ENCODE assay signal across 1 cellular context in the genomic region with DNA sequence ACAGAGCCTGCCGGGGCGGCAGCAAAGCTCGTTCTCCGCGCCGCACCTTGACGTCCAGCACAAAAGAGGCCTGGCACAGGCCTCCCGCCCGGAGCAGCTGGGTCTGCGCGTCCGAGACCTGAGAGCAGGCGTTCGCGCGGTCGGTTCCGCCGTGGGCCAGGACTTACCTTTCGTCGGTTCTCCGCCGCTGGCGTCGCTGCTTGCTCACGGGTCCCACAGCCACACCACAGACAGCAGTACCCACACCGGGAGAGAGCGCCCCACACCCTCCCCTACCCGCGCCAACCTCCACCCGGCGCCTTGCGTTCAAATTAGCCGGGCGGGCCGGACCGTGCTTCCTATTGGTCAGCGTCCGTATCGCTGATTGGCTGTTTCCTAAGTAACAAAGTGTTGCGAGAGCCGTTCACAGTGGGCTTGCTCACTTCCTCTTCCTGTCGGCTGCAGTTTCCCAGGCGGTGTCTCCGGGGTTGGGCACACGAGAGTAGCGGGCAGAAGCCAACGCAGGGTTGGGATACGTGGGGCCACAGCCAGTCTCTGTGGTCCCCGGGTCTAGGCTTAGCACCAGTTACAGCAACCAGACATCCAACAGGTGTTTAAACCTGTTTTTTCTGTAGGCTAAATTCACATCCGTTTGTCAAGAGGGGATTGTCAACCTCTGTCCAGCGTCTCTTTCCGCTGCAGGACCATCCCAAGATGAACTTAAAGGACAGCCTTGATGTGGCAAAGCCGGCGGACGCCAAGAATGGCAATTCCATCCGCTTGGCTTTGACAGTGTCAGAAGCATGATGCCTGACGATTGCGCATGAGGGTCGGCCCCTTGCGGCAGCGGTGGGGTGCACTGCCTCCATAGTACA.
TF ChIP-seq lines count a peak whose summit lies in the region.

TSS of gene KIF18B (minus strand) at position 313 of the 854 bp plus-strand sequence. CDS start 11,429 bp downstream, outside the sequence.

TF ChIP-seq in K562, 482 proteins besides CTCF, POLR2A, EP300 and RAD21 (continued from another document and continues in another):
- peak; percentile 73 for TF ChIP-seq MGA (IDR thresholded peaks at IDR 0.05)
- TF ChIP-seq BCL6 (CRISPR knock-in tag; IDR thresholded peaks at IDR 0.05) = no peak
- no peak for TF ChIP-seq ZNF316 (IDR thresholded peaks at IDR 0.05)
- no peak for TF ChIP-seq ZNF79 (CRISPR knock-in tag; IDR thresholded peaks at IDR 0.05; ENCODE audit: low read depth)
- peak; percentile 53 for TF ChIP-seq TAF9B (IDR thresholded peaks at IDR 0.05; ENCODE audit: partially characterized antibody)
- TF ChIP-seq, protein P1, sequence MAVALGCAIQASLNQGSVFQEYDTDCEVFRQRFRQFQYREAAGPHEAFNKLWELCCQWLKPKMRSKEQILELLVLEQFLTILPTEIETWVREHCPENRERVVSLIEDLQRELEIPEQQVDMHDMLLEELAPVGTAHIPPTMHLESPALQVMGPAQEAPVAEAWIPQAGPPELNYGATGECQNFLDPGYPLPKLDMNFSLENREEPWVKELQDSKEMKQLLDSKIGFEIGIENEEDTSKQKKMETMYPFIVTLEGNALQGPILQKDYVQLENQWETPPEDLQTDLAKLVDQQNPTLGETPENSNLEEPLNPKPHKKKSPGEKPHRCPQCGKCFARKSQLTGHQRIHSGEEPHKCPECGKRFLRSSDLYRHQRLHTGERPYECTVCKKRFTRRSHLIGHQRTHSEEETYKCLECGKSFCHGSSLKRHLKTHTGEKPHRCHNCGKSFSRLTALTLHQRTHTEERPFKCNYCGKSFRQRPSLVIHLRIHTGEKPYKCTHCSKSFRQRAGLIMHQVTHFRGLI (CRISPR knock-in tag; IDR thresholded peaks at IDR 0.05) = no peak
- TF ChIP-seq NCOA6 (IDR thresholded peaks at IDR 0.05) = no peak
- TF ChIP-seq, protein P2, sequence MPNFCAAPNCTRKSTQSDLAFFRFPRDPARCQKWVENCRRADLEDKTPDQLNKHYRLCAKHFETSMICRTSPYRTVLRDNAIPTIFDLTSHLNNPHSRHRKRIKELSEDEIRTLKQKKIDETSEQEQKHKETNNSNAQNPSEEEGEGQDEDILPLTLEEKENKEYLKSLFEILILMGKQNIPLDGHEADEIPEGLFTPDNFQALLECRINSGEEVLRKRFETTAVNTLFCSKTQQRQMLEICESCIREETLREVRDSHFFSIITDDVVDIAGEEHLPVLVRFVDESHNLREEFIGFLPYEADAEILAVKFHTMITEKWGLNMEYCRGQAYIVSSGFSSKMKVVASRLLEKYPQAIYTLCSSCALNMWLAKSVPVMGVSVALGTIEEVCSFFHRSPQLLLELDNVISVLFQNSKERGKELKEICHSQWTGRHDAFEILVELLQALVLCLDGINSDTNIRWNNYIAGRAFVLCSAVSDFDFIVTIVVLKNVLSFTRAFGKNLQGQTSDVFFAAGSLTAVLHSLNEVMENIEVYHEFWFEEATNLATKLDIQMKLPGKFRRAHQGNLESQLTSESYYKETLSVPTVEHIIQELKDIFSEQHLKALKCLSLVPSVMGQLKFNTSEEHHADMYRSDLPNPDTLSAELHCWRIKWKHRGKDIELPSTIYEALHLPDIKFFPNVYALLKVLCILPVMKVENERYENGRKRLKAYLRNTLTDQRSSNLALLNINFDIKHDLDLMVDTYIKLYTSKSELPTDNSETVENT (CRISPR knock-in tag; IDR thresholded peaks at IDR 0.05) = no peak
- TF ChIP-seq BRF1 (IDR thresholded peaks at IDR 0.05; ENCODE audit: borderline replicate concordance, extremely low read depth, insufficient read length) = no peak
- TF ChIP-seq CHD1 (IDR thresholded peaks at IDR 0.05; ENCODE audit: low read length) = no peak
- no peak for TF ChIP-seq ZNF133 (CRISPR knock-in tag; IDR thresholded peaks at IDR 0.05)
- no peak for TF ChIP-seq ZNF778 (CRISPR knock-in tag; IDR thresholded peaks at IDR 0.05)
- TF ChIP-seq MIER1 (IDR thresholded peaks at IDR 0.05; ENCODE audit: low read depth) = 0 out of 2 replicates have a peak, but pooled peaks have one; percentile 44
- TF ChIP-seq DPF2 (IDR thresholded peaks at IDR 0.05) = no peak
- no peak for TF ChIP-seq ZBTB8A (IDR thresholded peaks at IDR 0.05; ENCODE audit: partially characterized antibody)
- TF ChIP-seq CBX5 (IDR thresholded peaks at IDR 0.05; ENCODE audit: borderline replicate concordance, low read depth) = peak; percentile 31; the same call in 1 of the 2 replicates
- TF ChIP-seq, protein P3, sequence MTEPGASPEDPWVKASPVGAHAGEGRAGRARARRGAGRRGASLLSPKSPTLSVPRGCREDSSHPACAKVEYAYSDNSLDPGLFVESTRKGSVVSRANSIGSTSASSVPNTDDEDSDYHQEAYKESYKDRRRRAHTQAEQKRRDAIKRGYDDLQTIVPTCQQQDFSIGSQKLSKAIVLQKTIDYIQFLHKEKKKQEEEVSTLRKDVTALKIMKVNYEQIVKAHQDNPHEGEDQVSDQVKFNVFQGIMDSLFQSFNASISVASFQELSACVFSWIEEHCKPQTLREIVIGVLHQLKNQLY (CRISPR knock-in tag; conservative IDR thresholded peaks at IDR 0.05) = no peak
- no peak for TF ChIP-seq ZNF217 (CRISPR knock-in tag; IDR thresholded peaks at IDR 0.05)
- no peak for TF ChIP-seq MCM2 (IDR thresholded peaks at IDR 0.05; ENCODE audit: low read depth)
- TF ChIP-seq, protein P4, sequence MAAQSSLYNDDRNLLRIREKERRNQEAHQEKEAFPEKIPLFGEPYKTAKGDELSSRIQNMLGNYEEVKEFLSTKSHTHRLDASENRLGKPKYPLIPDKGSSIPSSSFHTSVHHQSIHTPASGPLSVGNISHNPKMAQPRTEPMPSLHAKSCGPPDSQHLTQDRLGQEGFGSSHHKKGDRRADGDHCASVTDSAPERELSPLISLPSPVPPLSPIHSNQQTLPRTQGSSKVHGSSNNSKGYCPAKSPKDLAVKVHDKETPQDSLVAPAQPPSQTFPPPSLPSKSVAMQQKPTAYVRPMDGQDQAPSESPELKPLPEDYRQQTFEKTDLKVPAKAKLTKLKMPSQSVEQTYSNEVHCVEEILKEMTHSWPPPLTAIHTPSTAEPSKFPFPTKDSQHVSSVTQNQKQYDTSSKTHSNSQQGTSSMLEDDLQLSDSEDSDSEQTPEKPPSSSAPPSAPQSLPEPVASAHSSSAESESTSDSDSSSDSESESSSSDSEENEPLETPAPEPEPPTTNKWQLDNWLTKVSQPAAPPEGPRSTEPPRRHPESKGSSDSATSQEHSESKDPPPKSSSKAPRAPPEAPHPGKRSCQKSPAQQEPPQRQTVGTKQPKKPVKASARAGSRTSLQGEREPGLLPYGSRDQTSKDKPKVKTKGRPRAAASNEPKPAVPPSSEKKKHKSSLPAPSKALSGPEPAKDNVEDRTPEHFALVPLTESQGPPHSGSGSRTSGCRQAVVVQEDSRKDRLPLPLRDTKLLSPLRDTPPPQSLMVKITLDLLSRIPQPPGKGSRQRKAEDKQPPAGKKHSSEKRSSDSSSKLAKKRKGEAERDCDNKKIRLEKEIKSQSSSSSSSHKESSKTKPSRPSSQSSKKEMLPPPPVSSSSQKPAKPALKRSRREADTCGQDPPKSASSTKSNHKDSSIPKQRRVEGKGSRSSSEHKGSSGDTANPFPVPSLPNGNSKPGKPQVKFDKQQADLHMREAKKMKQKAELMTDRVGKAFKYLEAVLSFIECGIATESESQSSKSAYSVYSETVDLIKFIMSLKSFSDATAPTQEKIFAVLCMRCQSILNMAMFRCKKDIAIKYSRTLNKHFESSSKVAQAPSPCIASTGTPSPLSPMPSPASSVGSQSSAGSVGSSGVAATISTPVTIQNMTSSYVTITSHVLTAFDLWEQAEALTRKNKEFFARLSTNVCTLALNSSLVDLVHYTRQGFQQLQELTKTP (IDR thresholded peaks at IDR 0.05; ENCODE audit: low read depth in 1 of 2, partially characterized antibody in 2 of 2) = no peak
- TF ChIP-seq PHF8 (IDR thresholded peaks at IDR 0.05; ENCODE audit: borderline replicate concordance, low read length) = peak; percentile 95
- TF ChIP-seq ZNF212 (CRISPR knock-in tag; IDR thresholded peaks at IDR 0.05) = no peak
- TF ChIP-seq HMGXB4 (CRISPR knock-in tag; IDR thresholded peaks at IDR 0.05) = peak; percentile 87; the same call in 1 of the 2 replicates
- TF ChIP-seq GATA2 (CRISPR knock-in tag; IDR thresholded peaks at IDR 0.05) = no peak
- no peak for TF ChIP-seq SMARCB1 (IDR thresholded peaks at IDR 0.05; ENCODE audit: insufficient read length, low read depth)
- no peak for TF ChIP-seq HNRNPK (IDR thresholded peaks at IDR 0.05; ENCODE audit: low read depth, low read length, poor library complexity, severe bottlenecking)
- TF ChIP-seq ZBED1 (IDR thresholded peaks at IDR 0.05) = no peak
- TF ChIP-seq KLF6 (CRISPR knock-in tag; IDR thresholded peaks at IDR 0.05; ENCODE audit: borderline replicate concordance) = no peak
- peak; percentile 98 for TF ChIP-seq SPI1 (IDR thresholded peaks at IDR 0.05; ENCODE audit: borderline replicate concordance, low read depth, low read length)
